Comparison of ENCODE assay signal across 24 cellular contexts in the genomic region with DNA sequence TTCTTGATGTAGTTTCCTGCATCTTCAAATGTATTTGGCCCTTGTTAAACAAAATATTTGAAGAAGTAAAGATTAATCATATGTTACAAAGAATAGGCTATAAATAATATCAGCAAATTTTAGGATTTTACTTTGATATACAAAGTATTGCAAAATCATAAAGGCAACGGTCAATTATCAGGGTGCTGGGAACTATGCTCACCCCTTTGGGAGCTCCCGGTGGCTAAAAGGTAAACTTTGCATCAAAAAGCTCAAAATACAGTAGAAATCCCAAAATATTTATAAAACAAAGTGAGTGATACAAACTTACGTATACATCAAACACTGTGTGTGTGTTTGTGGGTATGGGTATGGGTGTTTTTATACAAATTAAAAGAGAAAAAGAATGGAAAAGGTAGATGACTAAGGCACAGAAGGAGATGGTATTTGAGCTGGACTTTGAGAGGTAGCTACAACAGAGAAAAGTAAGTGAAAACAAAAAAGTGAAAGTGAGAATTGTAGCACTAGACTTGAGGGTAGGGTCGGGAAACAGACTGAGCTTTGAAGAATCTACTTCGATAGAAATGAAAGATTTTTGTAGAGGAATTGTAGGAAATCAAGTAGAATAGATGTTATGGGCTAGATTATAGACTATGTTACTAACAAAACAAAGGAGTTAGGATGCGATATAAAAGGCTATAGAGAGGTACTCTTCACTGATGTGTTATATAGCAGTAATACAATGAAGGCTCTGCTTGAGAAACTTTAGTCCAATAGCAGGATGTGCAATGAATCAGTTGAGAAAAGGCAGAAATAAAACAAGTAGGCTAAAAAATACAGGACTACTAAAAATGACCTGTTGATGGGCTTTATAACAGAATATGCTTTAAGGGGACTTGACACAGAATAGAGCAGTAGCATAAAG. TPM values are rescaled to one million over a fixed set of nuclear protein-coding genes. Genes with fewer than 3 reads are reported as not detected.
DNase-seq lines count a peak whose midpoint lies in the region; ATAC-seq, FAIRE-seq and TF ChIP-seq lines count a peak whose summit lies in the region.
"Had no signal": no experiment of that assay in that cellular context is flagged by ENCODE, and none has a peak within 500 bp of the region (broad histone marks: within the 10 kb centered on the region; RNA-seq: fewer than 3 reads in every experiment).

No MANE protein-coding gene starts in this region.

- no peak overlapping the region for H3K23ac ChIP-seq in IMR-90 (ENCODE audit: low read depth, low read length)

- H3K4me3 ChIP-seq in IMR-90 (ENCODE audit: insufficient read depth, low read depth, low read length) (no peak overlapping the region), SJSA1 (peak overlapping the region; percentile 22), right lobe of liver (peak overlapping the region in 2 of 3 donors; percentile 24 to 31), uterus (no peak overlapping the region)

- CTCF ChIA-PET in IMR-90 (lab: Yijun Ruan, JAX): interaction anchor here (1.3 kb wide), 1 partner anchor 11 kb away, joined by 8 read pairs; no protein-coding TSS in a partner anchor

- intact Hi-C loops in IMR-90 (cut with micrococcal nuclease) (no loop called here), right lobe of liver (cut with DNase I) (loop anchor here in 1 of 2 donors (5.0 kb wide), 1 partner anchor 402 kb away; no protein-coding TSS in a partner anchor), uterus (cut with DNase I; ENCODE audit: low total_unique reads) (no loop called here)

- H2BK120ac ChIP-seq in IMR-90 (ENCODE audit: low read depth, low read length): no peak overlapping the region

- no peak overlapping the region for H2AK9ac ChIP-seq in IMR-90 (replicated peaks; ENCODE audit: low read depth, low read length, poor library complexity)

- no peak overlapping the region for H2AFZ ChIP-seq in IMR-90 (replicated peaks; ENCODE audit: low read length, poor library complexity)

- POLR2A ChIA-PET in IMR-90 (lab: Charles Lee; ENCODE audit: unreplicated experiment): no interaction called here

- H3K27ac ChIP-seq in IMR-90 (ENCODE audit: insufficient read depth, low read length) (no peak overlapping the region), SJSA1 (no peak overlapping the region), right lobe of liver (peak overlapping the region in 2 of 3 donors; percentile 31 to 55), uterus (no peak overlapping the region)

- no peak overlapping the region for H3K14ac ChIP-seq in IMR-90 (replicated peaks; ENCODE audit: low read depth, low read length)

- H2BK15ac ChIP-seq in IMR-90 (ENCODE audit: low read depth, low read length): no peak overlapping the region

- H2BK20ac ChIP-seq in IMR-90 (ENCODE audit: low read depth, low read length): no peak overlapping the region

- H4K5ac ChIP-seq in IMR-90 (ENCODE audit: low read depth, low read length): no peak overlapping the region

- TF ChIP-seq RAD21 in IMR-90 (IDR thresholded peaks at IDR 0.05; ENCODE audit: low read length): no peak

- H3K36me3 ChIP-seq in IMR-90 (ENCODE audit: control insufficient read depth, insufficient read depth, low read length) (no peaks in the 10 kb centered on the region), SJSA1 (no peaks in the 10 kb centered on the region), right lobe of liver (no peaks in the 10 kb centered on the region), uterus (no peaks in the 10 kb centered on the region)

- peak overlapping the region; percentile 54 for H3K4me2 ChIP-seq in IMR-90 (ENCODE audit: low read depth, low read length)

- dilution Hi-C loops in IMR-90 (cut with HindIII; ENCODE audit: low sequenced_read_pairs, unreplicated experiment): no loop called here

- H3K18ac ChIP-seq in IMR-90 (ENCODE audit: low read depth, low read length): peak overlapping the region; percentile 39; the same call in 1 of the 2 replicates

- WGBS in IMR-90 (ENCODE audit: extremely low coverage in 2 of 2, insufficient read length in 1 of 2), 2 experiments: no CpG with 5 or more reads among the region's 6 CpGs
- WGBS in right lobe of liver (ENCODE audit: insufficient coverage, low coverage, low lambda C conversion rate, missing lambda C conversion rate): 26% methylated on average over 6 of the region's 6 CpGs

- BruUV-seq in IMR-90 (replicated peaks; lab: Mats Ljungman, UMichigan): no TSS peak

- H2AK5ac ChIP-seq in IMR-90 (ENCODE audit: low read depth, low read length): no peak overlapping the region

- no peak overlapping the region for H4K8ac ChIP-seq in IMR-90 (ENCODE audit: low read depth in 2 of 2, low read length in 2 of 2)

- H2BK5ac ChIP-seq in IMR-90 (ENCODE audit: low read depth, low read length, poor library complexity, severe bottlenecking): no peak overlapping the region

- FAIRE-seq in H54 (lab: Jason Lieb, UNC): peak; percentile 82

- no peaks in the 10 kb centered on the region for H3K79me1 ChIP-seq in IMR-90 (ENCODE audit: low read depth in 1 of 2, low read length in 2 of 2)

- DNase-seq in H54 (ENCODE audit: insufficient read length, low spot score) (no peak), IMR-90 (no peak), SJSA1 (ENCODE audit: low read depth in 1 of 2, low spot score in 2 of 2) (no peak), right lobe of liver (no peak), HuH-7 (ENCODE audit: low spot score) (no peak), uterus (no peak), NCI-H146 treated with DMSO at 0.1 percent for 48 hours (lab: John Stamatoyannopoulos, UW; ENCODE audit: unreplicated experiment) (no peak), SW480 (ENCODE audit: low spot score) (no peak)
- DNase-seq: CD4-positive, CD25-positive, alpha-beta regulatory T cell; DMS79; H7; MV-4-11; NCI-H1105 treated with DMSO at 0.1 percent for 48 hours; NCI-H1694 treated with DMSO at 0.1 percent for 48 hours; NCI-H2081 treated with DMSO at 0.1 percent for 48 hours; NCI-H2171 treated with DMSO at 0.1 percent for 48 hours; NCI-H526; SIG-M5; T-cell had no signal

- in situ Hi-C loops in IMR-90 (cut with MboI; ENCODE audit: low sequenced_read_pairs): no loop called here

- H3K9me1 ChIP-seq in IMR-90 (ENCODE audit: insufficient read depth, low read length): no peaks in the 10 kb centered on the region

- TF ChIP-seq POLR2A in H54 (IDR thresholded peaks at IDR 0.05; ENCODE audit: low read depth, low read length) (no peak), IMR-90 (IDR thresholded peaks at IDR 0.05; ENCODE audit: low read depth, low read length) (no peak), right lobe of liver (IDR thresholded peaks at IDR 0.05) (no peak), uterus (IDR thresholded peaks at IDR 0.05) (no peak)

- no peak overlapping the region for H3K9ac ChIP-seq in IMR-90 (ENCODE audit: low read depth, low read length)

- H3K56ac ChIP-seq in IMR-90 (ENCODE audit: extremely low read depth, insufficient read depth, low read length): no peak overlapping the region

- H3K9me3 ChIP-seq in IMR-90 (ENCODE audit: control insufficient read depth, insufficient read depth, low read length) (no peaks in the 10 kb centered on the region), SJSA1 (replicated peaks) (no peaks in the 10 kb centered on the region), right lobe of liver (no peaks in the 10 kb centered on the region), uterus (no peaks in the 10 kb centered on the region)

- TF ChIP-seq CTCF in IMR-90 (conservative IDR thresholded peaks at IDR 0.05; ENCODE audit: low read depth, low read length) (no peak), right lobe of liver (IDR thresholded peaks at IDR 0.05) (no peak), uterus (IDR thresholded peaks at IDR 0.05) (no peak)

- no peaks in the 10 kb centered on the region for H3K4me1 ChIP-seq in IMR-90 (ENCODE audit: control insufficient read depth, insufficient read depth, low read length)
- H3K4me1 ChIP-seq in SJSA1 (replicated peaks): no peaks in the 10 kb centered on the region
- H3K4me1 ChIP-seq in right lobe of liver: no peaks in the 10 kb centered on the region
- no peaks in the 10 kb centered on the region for H3K4me1 ChIP-seq in uterus

- no peaks in the 10 kb centered on the region for H4K20me1 ChIP-seq in IMR-90 (ENCODE audit: insufficient read depth, low read length)

- H3K27me3 ChIP-seq in IMR-90 (ENCODE audit: control insufficient read depth, insufficient read depth, low read length): no peaks in the 10 kb centered on the region
- no peaks in the 10 kb centered on the region for H3K27me3 ChIP-seq in SJSA1 (replicated peaks)
- no peaks in the 10 kb centered on the region for H3K27me3 ChIP-seq in right lobe of liver
- H3K27me3 ChIP-seq in uterus: no peaks in the 10 kb centered on the region

- no peak overlapping the region for H3K4ac ChIP-seq in IMR-90 (ENCODE audit: low read depth, low read length)

- H4K91ac ChIP-seq in IMR-90 (ENCODE audit: insufficient read depth, low read depth, low read length): no peak overlapping the region

- ATAC-seq in IMR-90 (ENCODE audit: low read depth) (peak; percentile 24; the same call in 1 of the 2 replicates), right lobe of liver (peak; percentile 77 to 90 (median 86))
- ATAC-seq: SK-N-SH treated with all-trans-retinoic acid at 6 μM for 48 hours, T-cell had no signal

TF ChIP-seq in IMR-90, 13 proteins besides CTCF, POLR2A, EP300 and RAD21:
- TF ChIP-seq, protein P1, sequence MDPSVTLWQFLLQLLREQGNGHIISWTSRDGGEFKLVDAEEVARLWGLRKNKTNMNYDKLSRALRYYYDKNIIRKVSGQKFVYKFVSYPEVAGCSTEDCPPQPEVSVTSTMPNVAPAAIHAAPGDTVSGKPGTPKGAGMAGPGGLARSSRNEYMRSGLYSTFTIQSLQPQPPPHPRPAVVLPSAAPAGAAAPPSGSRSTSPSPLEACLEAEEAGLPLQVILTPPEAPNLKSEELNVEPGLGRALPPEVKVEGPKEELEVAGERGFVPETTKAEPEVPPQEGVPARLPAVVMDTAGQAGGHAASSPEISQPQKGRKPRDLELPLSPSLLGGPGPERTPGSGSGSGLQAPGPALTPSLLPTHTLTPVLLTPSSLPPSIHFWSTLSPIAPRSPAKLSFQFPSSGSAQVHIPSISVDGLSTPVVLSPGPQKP (IDR thresholded peaks at IDR 0.05; ENCODE audit: borderline replicate concordance, low read depth, low read length): no peak
- TF ChIP-seq FOS (IDR thresholded peaks at IDR 0.05; ENCODE audit: low read depth, low read length) (no peak), BHLHE40 (IDR thresholded peaks at IDR 0.05; ENCODE audit: low read depth, low read length) (no peak), CHD1 (IDR thresholded peaks at IDR 0.05; ENCODE audit: low read depth, low read length) (no peak), RFX5 (IDR thresholded peaks at IDR 0.05; ENCODE audit: low read depth, low read length) (no peak), MAFK (IDR thresholded peaks at IDR 0.05; ENCODE audit: low read depth, low read length) (no peak), MAZ (IDR thresholded peaks at IDR 0.05; ENCODE audit: borderline replicate concordance, low read depth, low read length) (no peak), CEBPB (IDR thresholded peaks at IDR 0.05; ENCODE audit: low read depth, low read length) (no peak)

RNA-seq across cellular contexts. Expression of gene GNAT3, which starts 52.8 kb away (rescaled TPM):
- total RNA-seq in IMR-90 (2012; rRNA removed): not detected in 2 replicates
- polyA plus RNA-seq in IMR-90 (2012; rRNA removed): not detected in 2 replicates
- not detected in 2 replicates for polyA plus RNA-seq in IMR-90 (2012; cell fraction: cytosol; rRNA removed)
- polyA plus RNA-seq in IMR-90 (2012; cell fraction: nucleus; rRNA removed; ENCODE audit: low replicate concordance): not detected in 2 replicates
- not detected in 2 replicates for total RNA-seq in SJSA1 (2014; rRNA removed; shearing (Covaris generic))
- total RNA-seq in right lobe of liver: not detected
- total RNA-seq in uterus: not detected
- total RNA-seq: A673; CD4-positive, CD25-positive, alpha-beta regulatory T cell; H7; HT1080; T-cell had no signal
- polyA plus RNA-seq: BJ; CD4-positive, CD25-positive, alpha-beta regulatory T cell; IgD-negative memory B cell had no signal

Comparison
In these comparisons a context has a peak if more than half of its experiments do, and no peak if none do; other contexts are left out.
1. H3K27ac ChIP-seq: peak in right lobe of liver (2 of 3); none in IMR-90 (single experiment), SJSA1 (single experiment) and uterus (0 of 2).
2. H3K4me3 ChIP-seq: peak in SJSA1 (single experiment) and right lobe of liver (2 of 3); none in IMR-90 (single experiment) and uterus (0 of 2).